Comparison of ENCODE assay signal across 31 cellular contexts in the genomic region with DNA sequence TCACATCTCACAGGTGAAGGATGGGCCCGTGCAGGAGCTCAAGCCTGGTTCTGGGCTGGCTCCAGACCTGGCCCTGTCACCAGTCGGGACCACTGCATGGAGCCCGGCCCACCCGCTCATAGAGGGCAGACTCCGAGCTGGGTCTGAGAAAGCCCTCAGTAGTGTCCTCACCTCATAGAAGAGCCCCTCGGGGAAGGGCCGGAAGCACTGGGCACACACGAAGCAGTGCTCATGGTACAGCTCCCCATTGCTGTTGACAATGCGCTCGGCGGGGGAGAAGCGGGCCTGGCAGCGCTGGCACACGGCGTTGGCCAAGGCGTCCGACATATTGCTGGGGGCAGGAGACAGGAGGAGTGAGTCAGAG. TPM values are rescaled to one million over a fixed set of nuclear protein-coding genes. Genes with fewer than 3 reads are reported as not detected.
DNase-seq lines count a peak whose midpoint lies in the region; ATAC-seq and TF ChIP-seq lines count a peak whose summit lies in the region.
"Had no signal": no experiment of that assay in that cellular context is flagged by ENCODE, and none has a peak within 500 bp of the region (broad histone marks: within the 10 kb centered on the region; RNA-seq: fewer than 3 reads in every experiment).

No MANE protein-coding gene starts in this region.

- WGBS in heart right ventricle, 2 donors, result 88 to 89% methylated on average over 17 of the region's 17 CpGs
- WGBS in stomach, 5 donors, result 82 to 94% (median 89%) methylated on average over 17 of the region's 17 CpGs

- peaks cover 0 to 20% (median 9%) of the 10 kb centered on the region in 11 experiments; a peak in 16 of 22 replicates for H3K9me3 ChIP-seq in BLaER1 treated with 17β-estradiol and CSF1 and Interleukin-3, amounts not matched to agents 10 nM and 100 nM (replicated peaks in 1 of 11)
- H3K9me3 ChIP-seq in heart right ventricle (no peaks in the 10 kb centered on the region), muscle layer of colon (ENCODE audit: low read length) (no peaks in the 10 kb centered on the region), stomach (no peaks in the 10 kb centered on the region)
- H3K9me3 ChIP-seq: breast epithelium, mucosa of descending colon, SK-N-SH had no signal

- H3K4me3 ChIP-seq in BLaER1 treated with 17β-estradiol and CSF1 and Interleukin-3, amounts not matched to agents 10 nM and 100 nM, result no peak overlapping the region
- H3K4me3 ChIP-seq in heart right ventricle (no peak overlapping the region), muscle layer of colon (ENCODE audit: low read depth in 1 of 2, low read length in 2 of 2) (peak overlapping the region in 1 of 2 donors; percentile 20), stomach (no peak overlapping the region)
- H3K4me3 ChIP-seq: breast epithelium, mucosa of descending colon had no signal

- H3K27ac Mint-ChIP-seq in activated T-cell treated with anti-CD3 and anti-CD28 coated beads, Interleukin-2, amount 50 U/mL, for 24 hours, result no peak overlapping the region
- H3K27ac Mint-ChIP-seq: activated CD4-positive, alpha-beta memory T cell treated with anti-CD3 and anti-CD28 coated beads for 36 hours; activated naive CD4-positive, alpha-beta T cell treated with anti-CD3 and anti-CD28 coated beads, Interleukin-2, amount 50 U/mL, for 24 hours; activated T-helper 2 cell treated with anti-CD3 and anti-CD28 coated beads, Interferon-gamma antibody, Interleukin-2, Interleukin-4, amounts not matched to agents 10 μg/mL and 5 μg/mL and 100 μg/mL, durations not matched to agents 14 hours and 24 hours and 36 hours; CD4-positive, alpha-beta T cell; T-helper 1 cell treated with Interleukin-12 subunit alpha and Interleukin-12 subunit beta and Interleukin-4 antibody, amounts not matched to agents 30 μg/mL and 1 μg/mL, for 36 hours had no signal

- no peak for ATAC-seq in heart right ventricle
- ATAC-seq in GM18511 (IDR thresholded peaks at IDR 0.05; ENCODE audit: unreplicated experiment), result no peak
- ATAC-seq: activated CD4-positive, CD25-positive, alpha-beta regulatory T cell treated with anti-CD3 and anti-CD28 coated beads, Interleukin-2, amount 50 U/mL, for 24 hours; HepG2; mucosa of descending colon had no signal

- peaks cover 12 to 68% (median 56%) of the 10 kb centered on the region in 10 experiments for H3K4me1 ChIP-seq in BLaER1 treated with 17β-estradiol and CSF1 and Interleukin-3, amounts not matched to agents 10 nM and 100 nM
- H3K4me1 ChIP-seq in heart right ventricle (peaks cover 73 to 100% (median 98%) of the 10 kb centered on the region in 9 donors), muscle layer of colon (ENCODE audit: insufficient read depth, low read length) (peaks cover 100% of the 10 kb centered on the region), stomach (peaks cover 9 to 89% (median 64%) of the 10 kb centered on the region in 4 donors)

- TF ChIP-seq EP300 in stomach (IDR thresholded peaks at IDR 0.05), result no peak

- H3K9ac ChIP-seq in BLaER1 treated with 17β-estradiol and CSF1 and Interleukin-3, amounts not matched to agents 10 nM and 100 nM, result peak overlapping the region in 2 of 11 experiments; percentile 25 to 52; a peak in 2 of 22 replicates
- H3K9ac ChIP-seq in muscle layer of colon (ENCODE audit: low read length), result peak overlapping the region; percentile 57
- H3K9ac ChIP-seq: SK-N-SH had no signal

- no peak overlapping the region for H3K4me3 Mint-ChIP-seq in activated T-cell treated with anti-CD3 and anti-CD28 coated beads, Interleukin-2, amount 50 U/mL, for 24 hours
- H3K4me3 Mint-ChIP-seq: activated CD4-positive, alpha-beta memory T cell treated with anti-CD3 and anti-CD28 coated beads for 36 hours; activated naive CD4-positive, alpha-beta T cell treated with anti-CD3 and anti-CD28 coated beads, Interleukin-2, amount 50 U/mL, for 24 hours; CD4-positive, alpha-beta T cell; T-helper 1 cell treated with Interleukin-12 subunit alpha and Interleukin-12 subunit beta and Interleukin-4 antibody, amounts not matched to agents 30 μg/mL and 1 μg/mL, for 36 hours had no signal

- peaks cover 0 to 5% (median 0%) of the 10 kb centered on the region in 11 experiments; a peak in 2 of 22 replicates for H3K36me3 ChIP-seq in BLaER1 treated with 17β-estradiol and CSF1 and Interleukin-3, amounts not matched to agents 10 nM and 100 nM
- peaks cover 0 to 68% (median 5%) of the 10 kb centered on the region in 9 donors for H3K36me3 ChIP-seq in heart right ventricle
- H3K36me3 ChIP-seq in muscle layer of colon (ENCODE audit: insufficient read depth, low read length), result peaks cover 63% of the 10 kb centered on the region
- H3K36me3 ChIP-seq in stomach, result peaks cover 0 to 27% (median 8%) of the 10 kb centered on the region in 4 donors
- H3K36me3 ChIP-seq: breast epithelium had no signal

- H3K4me1 Mint-ChIP-seq in activated T-cell treated with anti-CD3 and anti-CD28 coated beads, Interleukin-2, amount 50 U/mL, for 24 hours (ENCODE audit: low read depth), result no peaks in the 10 kb centered on the region
- H3K4me1 Mint-ChIP-seq: activated naive CD4-positive, alpha-beta T cell treated with anti-CD3 and anti-CD28 coated beads, Interleukin-2, amount 50 U/mL, for 24 hours had no signal

- H3K9me3 Mint-ChIP-seq in activated T-cell treated with anti-CD3 and anti-CD28 coated beads, Interleukin-2, amount 50 U/mL, for 24 hours, result no peaks in the 10 kb centered on the region
- H3K9me3 Mint-ChIP-seq: activated CD4-positive, alpha-beta memory T cell treated with anti-CD3 and anti-CD28 coated beads for 36 hours; activated naive CD4-positive, alpha-beta T cell treated with anti-CD3 and anti-CD28 coated beads, Interleukin-2, amount 50 U/mL, for 24 hours; activated T-helper 2 cell treated with anti-CD3 and anti-CD28 coated beads, Interferon-gamma antibody, Interleukin-2, Interleukin-4, amounts not matched to agents 10 μg/mL and 5 μg/mL and 100 μg/mL, durations not matched to agents 14 hours and 24 hours and 36 hours; CD4-positive, alpha-beta T cell; T-helper 1 cell treated with Interleukin-12 subunit alpha and Interleukin-12 subunit beta and Interleukin-4 antibody, amounts not matched to agents 30 μg/mL and 1 μg/mL, for 36 hours had no signal

- H3K27me3 ChIP-seq in BLaER1 treated with 17β-estradiol and CSF1 and Interleukin-3, amounts not matched to agents 10 nM and 100 nM, result peaks cover 0 to 5% (median 0%) of the 10 kb centered on the region in 11 experiments; a peak in 4 of 22 replicates
- H3K27me3 ChIP-seq in heart right ventricle (no peaks in the 10 kb centered on the region), muscle layer of colon (ENCODE audit: control insufficient read depth in 1 of 2, insufficient read depth in 2 of 2, low read length in 2 of 2) (no peaks in the 10 kb centered on the region), stomach (peaks cover 0 to 5% (median 0%) of the 10 kb centered on the region in 3 donors)
- H3K27me3 ChIP-seq: breast epithelium had no signal

- intact Hi-C loops in heart right ventricle (cut with DNase I), result loop anchor here in 1 of 10 donors (5.0 kb wide), 1 partner anchor 40 kb away; no protein-coding TSS in a partner anchor
- intact Hi-C loops in stomach (cut with DNase I; ENCODE audit: low total_unique reads), result no loop called here

- H3K4me2 ChIP-seq in BLaER1 treated with 17β-estradiol and CSF1 and Interleukin-3, amounts not matched to agents 10 nM and 100 nM, result peak overlapping the region in 10 of 11 experiments; percentile 12 to 77 (median 68); a peak in 17 of 22 replicates
- H3K4me2 ChIP-seq: SK-N-SH had no signal

- TF ChIP-seq POLR2A in stomach (IDR thresholded peaks at IDR 0.05), result no peak
- no peak for TF ChIP-seq POLR2A in erythroblast (IDR thresholded peaks at IDR 0.05; ENCODE audit: low read length)

- no peak for TF ChIP-seq CTCF in heart right ventricle (IDR thresholded peaks at IDR 0.05)
- TF ChIP-seq CTCF in stomach (IDR thresholded peaks at IDR 0.05), result no peak

- H3K27ac ChIP-seq in BLaER1 treated with 17β-estradiol and CSF1 and Interleukin-3, amounts not matched to agents 10 nM and 100 nM, result 0 out of 22 replicates have a peak overlapping the region, but pooled peaks of 1 of the 11 experiments have one; percentile 38
- H3K27ac ChIP-seq in heart right ventricle (peak overlapping the region; percentile 78 to 95 (median 86)), muscle layer of colon (ENCODE audit: low read depth, low read length) (peak overlapping the region; percentile 91), stomach (peak overlapping the region in 4 of 5 donors; percentile 36 to 90 (median 83))
- H3K27ac ChIP-seq: epithelial cell of prostate had no signal

- H3K36me3 Mint-ChIP-seq in activated T-cell treated with anti-CD3 and anti-CD28 coated beads, Interleukin-2, amount 50 U/mL, for 24 hours (ENCODE audit: low read depth), result no peaks in the 10 kb centered on the region
- H3K36me3 Mint-ChIP-seq: activated CD4-positive, alpha-beta memory T cell treated with anti-CD3 and anti-CD28 coated beads for 36 hours had no signal

- peaks cover 0 to 3% (median 0%) of the 10 kb centered on the region in 11 experiments; a peak in 1 of 22 replicates for H4K20me1 ChIP-seq in BLaER1 treated with 17β-estradiol and CSF1 and Interleukin-3, amounts not matched to agents 10 nM and 100 nM

- peaks cover 30% of the 10 kb centered on the region for H3K27me3 Mint-ChIP-seq in activated T-cell treated with anti-CD3 and anti-CD28 coated beads, Interleukin-2, amount 50 U/mL, for 24 hours

- DNase-seq in heart right ventricle, result peak in 1 of 2 donors; percentile 17
- DNase-seq in stomach, result no peak
- DNase-seq in NCI-H345 treated with DMSO at 0.1 percent for 48 hours (lab: John Stamatoyannopoulos, UW; ENCODE audit: unreplicated experiment), result no peak
- DNase-seq in activated T-cell treated with anti-CD3 and anti-CD28 coated beads, Interleukin-2, amount 50 U/mL, for 24 hours, result no peak
- DNase-seq in erythroblast (lab: John Stamatoyannopoulos, UW), result no peak
- DNase-seq: activated CD4-positive, alpha-beta memory T cell treated with anti-CD3 and anti-CD28 coated beads for 36 hours; activated CD8-positive, alpha-beta memory T cell treated with anti-CD3 and anti-CD28 coated beads, Interleukin-2, amount 50 U/mL, for 48 hours; amniotic stem cell; CD4-positive, alpha-beta T cell; effector CD8-positive, alpha-beta T cell; mammary epithelial cell; MM.1S; NCI-H1417; NCI-H2029 treated with DMSO at 0.1 percent for 48 hours; NCI-H524 treated with DMSO at 0.1 percent for 48 hours; SK-N-SH; stimulated activated CD4-positive, alpha-beta T cell treated with anti-CD3 and anti-CD28 coated beads, Interleukin-4, amount 100 ng/mL, for 24 hours had no signal

RNA-seq across cellular contexts. Expression of gene GPR17, which starts 11.3 kb away (rescaled TPM):
- under 1 TPM in 6 of 10 donors, not detected in 4; 0.22 to 0.59 (median 0.46) TPM for total RNA-seq in heart right ventricle
- polyA plus RNA-seq in heart right ventricle, result 10 to 100 TPM in 1 of 2 donors, under 1 TPM in 1; 0.28 to 16.5 TPM
- total RNA-seq in stomach, result not detected
- under 1 TPM; 0.19 to 0.61 (median 0.25) TPM for polyA plus RNA-seq in stomach
- total RNA-seq: activated CD4-positive, alpha-beta memory T cell treated with anti-CD3 and anti-CD28 coated beads for 36 hours; activated T-helper 2 cell treated with anti-CD3 and anti-CD28 coated beads, Interferon-gamma antibody, Interleukin-2, Interleukin-4, amounts not matched to agents 10 μg/mL and 5 μg/mL and 100 μg/mL, durations not matched to agents 14 hours and 24 hours and 36 hours; breast epithelium; CD4-positive, alpha-beta T cell; HepG2; mammary epithelial cell; subcutaneous adipose tissue had no signal
- polyA plus RNA-seq: HepG2, keratinocyte, mammary epithelial cell, neural cell had no signal

RNA-seq across cellular contexts. Expression of gene LIMS2, which starts 18.1 kb away (rescaled TPM):
- total RNA-seq in heart right ventricle, result 100 to 1,000 TPM; 150 to 285 (median 160) TPM
- polyA plus RNA-seq in heart right ventricle, result 100 to 1,000 TPM; 148 to 687 TPM
- total RNA-seq in stomach, result 10 to 100 TPM; 30.3 to 90.4 (median 52.5) TPM
- 10 to 100 TPM; 33.0 to 94.1 (median 66.6) TPM for polyA plus RNA-seq in stomach
- polyA plus RNA-seq: keratinocyte, neural cell had no signal

RNA-seq across cellular contexts. Expression of gene SFT2D3, which starts 44.1 kb away (rescaled TPM):
- total RNA-seq in heart right ventricle (1 to 10 TPM; 2.2 to 4.0 (median 3.4) TPM), stomach (10 to 100 TPM in 1 of 5 donors, 1 to 10 TPM in 4; 2.3 to 35.6 (median 7.2) TPM)
- polyA plus RNA-seq in heart right ventricle (1 to 10 TPM; 2.8 to 5.6 TPM), stomach (1 to 10 TPM; 2.1 to 6.5 (median 3.1) TPM)
